ENCODE assay signal across 1 cellular context in the genomic region with DNA sequence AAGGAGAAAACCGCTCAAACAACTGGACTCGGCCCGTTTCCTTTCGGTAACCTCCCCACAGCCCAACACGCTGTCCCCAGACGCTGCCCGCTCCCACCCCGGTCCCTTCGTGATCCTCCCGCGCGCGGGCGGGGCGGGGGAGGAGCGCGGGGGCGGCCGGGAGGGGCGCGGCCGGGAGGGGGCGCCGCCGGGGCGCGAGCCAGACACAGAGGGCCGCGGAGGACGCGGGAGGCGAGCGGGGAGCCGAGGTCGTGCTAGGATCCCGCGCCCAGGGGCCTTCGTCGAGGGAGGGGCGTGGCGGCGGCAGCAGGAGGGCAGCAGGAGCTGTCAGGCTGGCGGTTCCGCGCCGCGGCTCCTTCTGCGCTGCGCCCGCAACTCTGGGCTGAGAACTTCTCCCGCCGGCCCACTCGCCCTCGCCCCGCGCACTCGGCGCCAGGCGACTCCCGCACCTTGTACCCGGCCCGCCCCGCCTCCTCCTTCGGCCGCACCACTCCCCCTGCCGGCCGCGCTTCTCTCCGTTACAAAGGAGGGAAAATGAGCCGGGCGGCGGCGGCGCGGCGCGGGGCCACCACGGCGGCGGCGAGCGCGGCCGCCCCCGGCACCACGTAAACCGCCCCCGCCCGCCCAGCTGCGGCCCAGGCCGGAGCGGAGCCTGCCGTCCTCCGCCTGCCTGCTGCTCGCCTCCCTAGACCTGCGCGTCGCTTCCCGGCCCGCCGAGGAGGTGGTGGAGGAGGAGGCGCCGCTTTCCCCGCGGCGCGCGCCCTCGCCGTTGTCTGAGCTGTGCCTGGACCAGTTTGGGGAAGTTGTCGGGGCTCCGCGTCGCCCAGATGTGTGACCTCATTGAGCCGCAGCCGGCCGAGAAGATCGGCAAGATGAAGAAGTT.
A peak's percentile ranks its signal among the peaks of the same experiment; 100 is the strongest.
TF ChIP-seq lines count a peak whose summit lies in the region.

A gene (plus strand): TSS at position 521 of the 883 bp plus-strand sequence. CDS start 307 bp downstream, at position 828.

TF ChIP-seq in HepG2, 621 proteins besides CTCF, POLR2A, EP300 and RAD21 (continued from another document and continues in another):
- TF ChIP-seq, protein P1, sequence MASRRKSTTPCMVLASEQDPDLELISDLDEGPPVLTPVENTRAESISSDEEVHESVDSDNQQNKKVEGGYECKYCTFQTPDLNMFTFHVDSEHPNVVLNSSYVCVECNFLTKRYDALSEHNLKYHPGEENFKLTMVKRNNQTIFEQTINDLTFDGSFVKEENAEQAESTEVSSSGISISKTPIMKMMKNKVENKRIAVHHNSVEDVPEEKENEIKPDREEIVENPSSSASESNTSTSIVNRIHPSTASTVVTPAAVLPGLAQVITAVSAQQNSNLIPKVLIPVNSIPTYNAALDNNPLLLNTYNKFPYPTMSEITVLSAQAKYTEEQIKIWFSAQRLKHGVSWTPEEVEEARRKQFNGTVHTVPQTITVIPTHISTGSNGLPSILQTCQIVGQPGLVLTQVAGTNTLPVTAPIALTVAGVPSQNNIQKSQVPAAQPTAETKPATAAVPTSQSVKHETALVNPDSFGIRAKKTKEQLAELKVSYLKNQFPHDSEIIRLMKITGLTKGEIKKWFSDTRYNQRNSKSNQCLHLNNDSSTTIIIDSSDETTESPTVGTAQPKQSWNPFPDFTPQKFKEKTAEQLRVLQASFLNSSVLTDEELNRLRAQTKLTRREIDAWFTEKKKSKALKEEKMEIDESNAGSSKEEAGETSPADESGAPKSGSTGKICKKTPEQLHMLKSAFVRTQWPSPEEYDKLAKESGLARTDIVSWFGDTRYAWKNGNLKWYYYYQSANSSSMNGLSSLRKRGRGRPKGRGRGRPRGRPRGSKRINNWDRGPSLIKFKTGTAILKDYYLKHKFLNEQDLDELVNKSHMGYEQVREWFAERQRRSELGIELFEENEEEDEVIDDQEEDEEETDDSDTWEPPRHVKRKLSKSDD (CRISPR knock-in tag; IDR thresholded peaks at IDR 0.05; ENCODE audit: low read depth): 0 out of 2 replicates have a peak, but pooled peaks have one; percentile 44
- 0 out of 2 replicates have a peak, but pooled peaks have one; percentile 17 for TF ChIP-seq MTA1 (CRISPR knock-in tag; IDR thresholded peaks at IDR 0.05; ENCODE audit: borderline replicate concordance)
- TF ChIP-seq, protein P2, sequence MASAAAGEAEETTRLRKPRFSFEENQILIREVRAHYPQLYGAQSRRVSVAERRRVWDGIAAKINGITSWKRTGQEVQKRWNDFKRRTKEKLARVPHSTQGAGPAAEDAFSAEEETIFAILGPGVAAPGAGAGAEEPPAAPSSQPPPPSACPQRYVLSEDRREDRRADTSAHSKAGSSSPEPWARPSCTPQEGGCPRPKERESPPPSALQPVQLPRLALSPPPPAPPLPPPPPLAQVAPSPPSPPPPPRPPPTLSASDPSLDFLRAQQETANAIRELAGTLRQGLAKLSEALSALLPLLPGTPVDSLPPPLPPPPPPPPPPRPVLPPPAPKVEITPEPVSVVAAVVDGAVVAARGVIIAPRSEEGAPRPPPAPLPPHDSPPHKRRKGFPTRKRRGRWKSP (CRISPR knock-in tag; IDR thresholded peaks at IDR 0.05): peak; percentile 84
- TF ChIP-seq, protein P3, sequence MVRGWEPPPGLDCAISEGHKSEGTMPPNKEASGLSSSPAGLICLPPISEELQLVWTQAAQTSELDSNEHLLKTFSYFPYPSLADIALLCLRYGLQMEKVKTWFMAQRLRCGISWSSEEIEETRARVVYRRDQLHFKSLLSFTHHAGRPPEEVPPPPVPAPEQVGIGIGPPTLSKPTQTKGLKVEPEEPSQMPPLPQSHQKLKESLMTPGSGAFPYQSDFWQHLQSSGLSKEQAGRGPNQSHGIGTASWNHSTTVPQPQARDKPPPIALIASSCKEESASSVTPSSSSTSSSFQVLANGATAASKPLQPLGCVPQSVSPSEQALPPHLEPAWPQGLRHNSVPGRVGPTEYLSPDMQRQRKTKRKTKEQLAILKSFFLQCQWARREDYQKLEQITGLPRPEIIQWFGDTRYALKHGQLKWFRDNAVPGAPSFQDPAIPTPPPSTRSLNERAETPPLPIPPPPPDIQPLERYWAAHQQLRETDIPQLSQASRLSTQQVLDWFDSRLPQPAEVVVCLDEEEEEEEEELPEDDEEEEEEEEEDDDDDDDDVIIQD (CRISPR knock-in tag; IDR thresholded peaks at IDR 0.05; ENCODE audit: low read depth): no peak
- TF ChIP-seq BRD4 (CRISPR knock-in tag; IDR thresholded peaks at IDR 0.05): peak; percentile 35; the same call in 1 of the 2 replicates
- TF ChIP-seq, protein P4, sequence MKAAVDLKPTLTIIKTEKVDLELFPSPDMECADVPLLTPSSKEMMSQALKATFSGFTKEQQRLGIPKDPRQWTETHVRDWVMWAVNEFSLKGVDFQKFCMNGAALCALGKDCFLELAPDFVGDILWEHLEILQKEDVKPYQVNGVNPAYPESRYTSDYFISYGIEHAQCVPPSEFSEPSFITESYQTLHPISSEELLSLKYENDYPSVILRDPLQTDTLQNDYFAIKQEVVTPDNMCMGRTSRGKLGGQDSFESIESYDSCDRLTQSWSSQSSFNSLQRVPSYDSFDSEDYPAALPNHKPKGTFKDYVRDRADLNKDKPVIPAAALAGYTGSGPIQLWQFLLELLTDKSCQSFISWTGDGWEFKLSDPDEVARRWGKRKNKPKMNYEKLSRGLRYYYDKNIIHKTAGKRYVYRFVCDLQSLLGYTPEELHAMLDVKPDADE (CRISPR knock-in tag; IDR thresholded peaks at IDR 0.05): no peak
- no peak for TF ChIP-seq KLF15 (CRISPR knock-in tag; IDR thresholded peaks at IDR 0.05; ENCODE audit: borderline replicate concordance)
- no peak for TF ChIP-seq ZNF367 (CRISPR knock-in tag; IDR thresholded peaks at IDR 0.05; ENCODE audit: borderline replicate concordance)
- no peak for TF ChIP-seq CREB1 (IDR thresholded peaks at IDR 0.05)
- no peak for TF ChIP-seq CREB1 (CRISPR knock-in tag; IDR thresholded peaks at IDR 0.05)
- no peak for TF ChIP-seq HMG20B (CRISPR knock-in tag; conservative IDR thresholded peaks at IDR 0.05)
- TF ChIP-seq HOXD1 (CRISPR knock-in tag; IDR thresholded peaks at IDR 0.05): no peak
- 0 out of 2 replicates have a peak, but pooled peaks have one; percentile 16 for TF ChIP-seq ZNF138 (CRISPR knock-in tag; IDR thresholded peaks at IDR 0.05; ENCODE audit: low read depth)
- TF ChIP-seq DR1 (CRISPR knock-in tag; IDR thresholded peaks at IDR 0.05): no peak
- TF ChIP-seq, protein P5, sequence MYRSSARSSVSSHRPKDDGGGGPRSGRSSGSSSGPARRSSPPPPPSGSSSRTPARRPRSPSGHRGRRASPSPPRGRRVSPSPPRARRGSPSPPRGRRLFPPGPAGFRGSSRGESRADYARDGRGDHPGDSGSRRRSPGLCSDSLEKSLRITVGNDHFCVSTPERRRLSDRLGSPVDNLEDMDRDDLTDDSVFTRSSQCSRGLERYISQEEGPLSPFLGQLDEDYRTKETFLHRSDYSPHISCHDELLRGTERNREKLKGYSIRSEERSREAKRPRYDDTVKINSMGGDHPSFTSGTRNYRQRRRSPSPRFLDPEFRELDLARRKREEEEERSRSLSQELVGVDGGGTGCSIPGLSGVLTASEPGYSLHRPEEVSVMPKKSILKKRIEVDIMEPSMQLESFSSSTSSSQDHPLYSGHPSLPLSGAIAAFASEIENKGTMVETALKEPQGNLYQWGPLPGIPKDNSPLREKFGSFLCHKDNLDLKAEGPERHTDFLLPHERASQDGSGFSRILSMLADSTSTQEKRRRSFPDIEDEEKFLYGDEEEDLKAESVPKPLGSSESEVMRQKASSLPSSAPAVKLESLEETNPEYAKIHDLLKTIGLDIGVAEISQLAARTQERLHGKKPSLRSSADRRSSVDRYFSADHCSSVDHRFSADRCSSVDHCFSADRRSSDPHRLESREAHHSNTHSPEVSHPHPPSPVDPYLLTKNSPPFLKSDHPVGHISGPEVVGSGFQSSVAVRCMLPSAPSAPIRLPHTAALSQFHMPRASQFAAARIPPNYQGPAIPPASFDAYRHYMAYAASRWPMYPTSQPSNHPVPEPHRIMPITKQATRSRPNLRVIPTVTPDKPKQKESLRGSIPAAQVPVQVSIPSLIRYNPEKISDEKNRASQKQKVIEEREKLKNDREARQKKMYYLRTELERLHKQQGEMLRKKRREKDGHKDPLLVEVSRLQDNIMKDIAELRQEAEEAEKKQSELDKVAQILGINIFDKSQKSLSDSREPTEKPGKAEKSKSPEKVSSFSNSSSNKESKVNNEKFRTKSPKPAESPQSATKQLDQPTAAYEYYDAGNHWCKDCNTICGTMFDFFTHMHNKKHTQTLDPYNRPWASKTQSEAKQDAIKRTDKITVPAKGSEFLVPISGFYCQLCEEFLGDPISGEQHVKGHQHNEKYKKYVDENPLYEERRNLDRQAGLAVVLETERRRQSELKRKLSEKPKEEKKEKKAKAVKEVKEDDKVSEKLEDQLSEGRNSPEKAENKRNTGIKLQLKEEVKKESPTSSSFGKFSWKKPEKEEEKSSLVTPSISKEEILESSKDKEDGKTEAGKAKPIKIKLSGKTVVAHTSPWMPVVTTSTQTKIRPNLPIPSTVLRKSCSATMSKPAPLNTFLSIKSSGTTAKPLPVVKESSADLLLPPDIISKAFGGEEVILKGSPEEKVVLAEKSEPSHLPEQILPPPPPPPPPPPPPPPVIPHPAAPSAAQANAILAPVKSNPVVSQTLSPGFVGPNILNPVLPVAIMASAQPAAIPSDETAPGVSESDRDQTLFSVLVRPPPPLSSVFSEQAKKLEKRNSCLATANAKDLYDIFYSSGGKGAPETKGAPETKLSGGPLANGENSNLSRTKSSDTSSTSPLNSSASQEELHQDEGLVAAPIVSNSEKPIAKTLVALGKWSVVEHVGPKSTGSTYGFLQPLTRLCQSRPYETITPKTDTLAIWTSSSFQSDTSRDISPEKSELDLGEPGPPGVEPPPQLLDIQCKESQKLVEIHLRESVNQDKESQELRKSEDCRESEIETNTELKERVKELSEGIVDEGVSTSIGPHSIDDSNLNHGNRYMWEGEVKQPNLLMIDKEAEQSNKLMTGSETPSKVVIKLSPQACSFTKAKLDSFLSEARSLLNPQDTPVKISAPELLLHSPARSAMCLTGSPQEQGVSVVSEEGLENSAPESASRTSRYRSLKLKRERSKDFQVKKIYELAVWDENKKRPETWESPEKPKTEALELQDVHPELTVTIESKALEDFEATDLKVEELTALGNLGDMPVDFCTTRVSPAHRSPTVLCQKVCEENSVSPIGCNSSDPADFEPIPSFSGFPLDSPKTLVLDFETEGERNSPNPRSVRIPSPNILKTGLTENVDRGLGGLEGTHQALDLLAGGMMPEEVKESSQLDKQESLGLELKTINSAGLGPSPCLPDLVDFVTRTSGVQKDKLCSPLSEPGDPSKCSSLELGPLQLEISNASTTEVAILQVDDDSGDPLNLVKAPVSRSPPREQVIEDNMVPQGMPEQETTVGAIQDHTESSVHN (CRISPR knock-in tag; IDR thresholded peaks at IDR 0.05): no peak
- no peak for TF ChIP-seq ZNF724P (CRISPR knock-in tag; IDR thresholded peaks at IDR 0.05; ENCODE audit: borderline replicate concordance)
- TF ChIP-seq FOXO1 (CRISPR knock-in tag; IDR thresholded peaks at IDR 0.05): no peak
- no peak for TF ChIP-seq GABPA (IDR thresholded peaks at IDR 0.05; ENCODE audit: low read depth, low read length)
- no peak for TF ChIP-seq GABPA (CRISPR knock-in tag; IDR thresholded peaks at IDR 0.05; ENCODE audit: low read depth)
- no peak for TF ChIP-seq HMGA1 (CRISPR knock-in tag; conservative IDR thresholded peaks at IDR 0.05)
- TF ChIP-seq ZBTB42 (CRISPR knock-in tag; IDR thresholded peaks at IDR 0.05): no peak
- TF ChIP-seq GATAD2A (CRISPR knock-in tag; IDR thresholded peaks at IDR 0.05): no peak
- TF ChIP-seq, protein P6, sequence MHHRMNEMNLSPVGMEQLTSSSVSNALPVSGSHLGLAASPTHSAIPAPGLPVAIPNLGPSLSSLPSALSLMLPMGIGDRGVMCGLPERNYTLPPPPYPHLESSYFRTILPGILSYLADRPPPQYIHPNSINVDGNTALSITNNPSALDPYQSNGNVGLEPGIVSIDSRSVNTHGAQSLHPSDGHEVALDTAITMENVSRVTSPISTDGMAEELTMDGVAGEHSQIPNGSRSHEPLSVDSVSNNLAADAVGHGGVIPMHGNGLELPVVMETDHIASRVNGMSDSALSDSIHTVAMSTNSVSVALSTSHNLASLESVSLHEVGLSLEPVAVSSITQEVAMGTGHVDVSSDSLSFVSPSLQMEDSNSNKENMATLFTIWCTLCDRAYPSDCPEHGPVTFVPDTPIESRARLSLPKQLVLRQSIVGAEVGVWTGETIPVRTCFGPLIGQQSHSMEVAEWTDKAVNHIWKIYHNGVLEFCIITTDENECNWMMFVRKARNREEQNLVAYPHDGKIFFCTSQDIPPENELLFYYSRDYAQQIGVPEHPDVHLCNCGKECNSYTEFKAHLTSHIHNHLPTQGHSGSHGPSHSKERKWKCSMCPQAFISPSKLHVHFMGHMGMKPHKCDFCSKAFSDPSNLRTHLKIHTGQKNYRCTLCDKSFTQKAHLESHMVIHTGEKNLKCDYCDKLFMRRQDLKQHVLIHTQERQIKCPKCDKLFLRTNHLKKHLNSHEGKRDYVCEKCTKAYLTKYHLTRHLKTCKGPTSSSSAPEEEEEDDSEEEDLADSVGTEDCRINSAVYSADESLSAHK (CRISPR knock-in tag; IDR thresholded peaks at IDR 0.05; ENCODE audit: borderline replicate concordance): no peak
- peak; percentile 51; the same call in 1 of the 2 replicates for TF ChIP-seq HDAC1 (CRISPR knock-in tag; IDR thresholded peaks at IDR 0.05)
- TF ChIP-seq, protein P7, sequence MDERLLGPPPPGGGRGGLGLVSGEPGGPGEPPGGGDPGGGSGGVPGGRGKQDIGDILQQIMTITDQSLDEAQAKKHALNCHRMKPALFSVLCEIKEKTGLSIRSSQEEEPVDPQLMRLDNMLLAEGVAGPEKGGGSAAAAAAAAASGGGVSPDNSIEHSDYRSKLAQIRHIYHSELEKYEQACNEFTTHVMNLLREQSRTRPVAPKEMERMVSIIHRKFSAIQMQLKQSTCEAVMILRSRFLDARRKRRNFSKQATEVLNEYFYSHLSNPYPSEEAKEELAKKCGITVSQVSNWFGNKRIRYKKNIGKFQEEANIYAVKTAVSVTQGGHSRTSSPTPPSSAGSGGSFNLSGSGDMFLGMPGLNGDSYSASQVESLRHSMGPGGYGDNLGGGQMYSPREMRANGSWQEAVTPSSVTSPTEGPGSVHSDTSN (CRISPR knock-in tag; IDR thresholded peaks at IDR 0.05): no peak
- no peak for TF ChIP-seq ZNF263 (CRISPR knock-in tag; IDR thresholded peaks at IDR 0.05)
- no peak for TF ChIP-seq ETV6 (CRISPR knock-in tag; conservative IDR thresholded peaks at IDR 0.05)
- no peak for TF ChIP-seq ZNF264 (CRISPR knock-in tag; IDR thresholded peaks at IDR 0.05)
- no peak for TF ChIP-seq ZFP1 (CRISPR knock-in tag; IDR thresholded peaks at IDR 0.05)
- TF ChIP-seq, protein P8, sequence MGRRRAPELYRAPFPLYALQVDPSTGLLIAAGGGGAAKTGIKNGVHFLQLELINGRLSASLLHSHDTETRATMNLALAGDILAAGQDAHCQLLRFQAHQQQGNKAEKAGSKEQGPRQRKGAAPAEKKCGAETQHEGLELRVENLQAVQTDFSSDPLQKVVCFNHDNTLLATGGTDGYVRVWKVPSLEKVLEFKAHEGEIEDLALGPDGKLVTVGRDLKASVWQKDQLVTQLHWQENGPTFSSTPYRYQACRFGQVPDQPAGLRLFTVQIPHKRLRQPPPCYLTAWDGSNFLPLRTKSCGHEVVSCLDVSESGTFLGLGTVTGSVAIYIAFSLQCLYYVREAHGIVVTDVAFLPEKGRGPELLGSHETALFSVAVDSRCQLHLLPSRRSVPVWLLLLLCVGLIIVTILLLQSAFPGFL (CRISPR knock-in tag; IDR thresholded peaks at IDR 0.05): no peak
- no peak for TF ChIP-seq ERF (CRISPR knock-in tag; IDR thresholded peaks at IDR 0.05)
- TF ChIP-seq TCF7 (IDR thresholded peaks at IDR 0.05; ENCODE audit: low read depth): no peak
- no peak for TF ChIP-seq ZC3H13 (CRISPR knock-in tag; IDR thresholded peaks at IDR 0.05)
- TF ChIP-seq ZNF780A (CRISPR knock-in tag; IDR thresholded peaks at IDR 0.05): no peak
- no peak for TF ChIP-seq HNRNPL (IDR thresholded peaks at IDR 0.05; ENCODE audit: low read depth, low read length)
- 0 out of 2 replicates have a peak, but pooled peaks have one; percentile 50 for TF ChIP-seq SALL2 (CRISPR knock-in tag; IDR thresholded peaks at IDR 0.05)
- TF ChIP-seq KMT2B (CRISPR knock-in tag; IDR thresholded peaks at IDR 0.05): no peak; the same call in 1 of the 2 replicates
